Comparison of ENCODE assay signal across 26 cellular contexts in the genomic region with DNA sequence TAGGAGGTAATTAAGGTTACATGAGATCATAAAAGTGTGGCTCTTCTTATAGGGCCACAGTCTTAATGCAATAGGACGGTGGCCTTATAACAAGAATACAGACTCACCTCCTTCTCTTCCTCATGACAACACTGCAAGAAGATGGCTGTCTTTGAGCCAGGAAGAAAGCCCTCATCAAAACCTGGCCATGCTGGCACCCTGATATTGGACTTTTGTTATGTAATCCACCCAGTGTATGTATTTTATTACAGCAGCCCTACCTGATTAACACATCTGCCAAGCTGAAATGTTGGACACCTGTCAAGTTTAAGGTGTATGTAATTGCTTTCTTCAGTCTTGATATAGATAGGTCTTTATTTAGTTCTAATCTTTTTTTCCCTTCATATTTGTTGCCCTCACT.
A peak's percentile ranks its signal among the peaks of the same experiment; 100 is the strongest.
DNase-seq lines count a peak whose midpoint lies in the region; ATAC-seq and FAIRE-seq lines count a peak whose summit lies in the region.
"Had no signal": no experiment of that assay in that cellular context is flagged by ENCODE, and none has a peak within 500 bp of the region (broad histone marks: within the 10 kb centered on the region; RNA-seq: fewer than 3 reads in every experiment).

No MANE protein-coding gene starts in this region.

- DNase-seq in GM18507 (ENCODE audit: extremely low spot score, insufficient read length, low read depth) (no peak), HTR-8/SVneo (ENCODE audit: insufficient read length, low spot score) (no peak), trophoblast cell (peak; percentile 52 to 70), urothelium cell line (ENCODE audit: low spot score) (no peak), nucleus accumbens (lab: John Stamatoyannopoulos, UW) (no peak), activated gamma-delta T cell (lab: John Stamatoyannopoulos, UW) (no peak)
- DNase-seq: 8988T; ACHN; BE2C; C1 segment of cervical spinal cord; CD4-positive, alpha-beta memory T cell; CD4-positive, CD25-positive, alpha-beta regulatory T cell; CD8-positive, alpha-beta memory T cell; COR-L47; DMS 273 treated with DMSO at 0.1 percent for 48 hours; DMS153; DMS53; DMS79; DND-41; EL; GDM1 had no signal

- H2BK5ac ChIP-seq in trophoblast cell (ENCODE audit: low read depth, low read length, poor library complexity): no peak overlapping the region

- no peak overlapping the region for H3K4me3 ChIP-seq in trophoblast cell (ENCODE audit: low read depth, low read length)
- H3K4me3 ChIP-seq: BLaER1, GM12878 had no signal

- peak; percentile 44 for FAIRE-seq in GM18507 (lab: Jason Lieb, UNC)
- FAIRE-seq in HTR-8/SVneo (lab: Jason Lieb, UNC): peak; percentile 89
- FAIRE-seq in urothelium cell line (lab: Jason Lieb, UNC): peak; percentile 72
- FAIRE-seq: A204.1, GM12878, GM19239 had no signal

- H3K79me2 ChIP-seq in trophoblast cell (ENCODE audit: control insufficient read depth, insufficient read depth, low read length, poor library complexity): no peaks in the 10 kb centered on the region

- no peak overlapping the region for H3K14ac ChIP-seq in trophoblast cell (ENCODE audit: low read length)

- no peak overlapping the region for H3K9ac ChIP-seq in trophoblast cell (ENCODE audit: low read length)
- H3K9ac ChIP-seq: BLaER1 had no signal

- WGBS in trophoblast cell (ENCODE audit: extremely low coverage, insufficient coverage, insufficient read length): no CpG with 5 or more reads among the region's 1 CpG

- no peak overlapping the region for H3K4ac ChIP-seq in trophoblast cell (ENCODE audit: low read depth, low read length)

- no peak overlapping the region for H2AK5ac ChIP-seq in trophoblast cell (ENCODE audit: low read length)

- no peak overlapping the region for H4K12ac ChIP-seq in trophoblast cell (ENCODE audit: low read depth, low read length)

- H3K9me3 ChIP-seq in trophoblast cell (ENCODE audit: insufficient read depth, low read depth, low read length): peaks cover 5% of the 10 kb centered on the region

- H2BK12ac ChIP-seq in trophoblast cell (ENCODE audit: low read length): no peak overlapping the region

- H3K27ac ChIP-seq in trophoblast cell (ENCODE audit: low read depth, low read length): no peak overlapping the region
- H3K27ac ChIP-seq: BLaER1 had no signal

- no peak overlapping the region for H4K8ac ChIP-seq in trophoblast cell (ENCODE audit: low read depth, low read length)

- no peak overlapping the region for H3K23ac ChIP-seq in trophoblast cell (ENCODE audit: low read length)

- H3K27me3 ChIP-seq in trophoblast cell (ENCODE audit: insufficient read depth, low read length): no peaks in the 10 kb centered on the region
- H3K27me3 ChIP-seq: BE2C, BLaER1 had no signal

- no peak overlapping the region for H2AFZ ChIP-seq in trophoblast cell (ENCODE audit: insufficient read depth, low read length, poor library complexity)

- H3K18ac ChIP-seq in trophoblast cell (ENCODE audit: low read length): no peak overlapping the region

- no peak overlapping the region for H3K4me2 ChIP-seq in trophoblast cell (ENCODE audit: low read length)
- H3K4me2 ChIP-seq: BLaER1 had no signal

- no peaks in the 10 kb centered on the region for H3K79me1 ChIP-seq in trophoblast cell (ENCODE audit: low read length)

- ATAC-seq in GM21390 (IDR thresholded peaks at IDR 0.05; ENCODE audit: unreplicated experiment): no peak
- ATAC-seq: GM12878 had no signal

- H2BK120ac ChIP-seq in trophoblast cell (ENCODE audit: insufficient read depth, low read length, poor library complexity): no peak overlapping the region

- H3K4me1 ChIP-seq in trophoblast cell (ENCODE audit: control insufficient read depth in 1 of 2, insufficient read depth in 2 of 2, low read length in 2 of 2): no peaks in the 10 kb centered on the region
- H3K4me1 ChIP-seq: BE2C, BLaER1 had no signal

- no peaks in the 10 kb centered on the region for H3K36me3 ChIP-seq in trophoblast cell (ENCODE audit: control insufficient read depth in 1 of 2, insufficient read depth in 2 of 2, low read length in 2 of 2)
- H3K36me3 ChIP-seq: BE2C had no signal

- no peak overlapping the region for H4K91ac ChIP-seq in trophoblast cell (ENCODE audit: low read depth, low read length)

Comparison
In these comparisons a context has a peak if more than half of its experiments do, and no peak if none do; other contexts are left out.
1. DNase-seq: peak in trophoblast cell (2 of 2); none in GM18507 (single experiment), HTR-8/SVneo (single experiment), urothelium cell line (single experiment), nucleus accumbens (0 of 56) and activated gamma-delta T cell (single experiment).